29 cellular contexts compared by ENCODE assay signal in the genomic region with DNA sequence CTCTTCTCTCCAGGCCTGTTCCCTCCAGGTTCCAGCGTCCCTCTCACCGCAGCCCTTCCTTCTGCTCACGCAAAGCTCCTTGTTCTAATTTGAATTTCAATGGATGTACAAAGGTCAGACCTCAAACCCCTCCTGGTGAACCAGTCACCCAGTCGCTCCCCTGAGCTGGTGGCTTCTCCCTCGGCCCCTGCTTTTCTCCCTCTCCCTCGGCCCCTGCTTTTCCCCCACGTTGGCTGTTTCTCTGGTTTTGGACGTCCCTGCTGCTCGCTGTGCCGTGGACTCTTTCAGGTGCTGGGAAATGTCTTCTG. TPM values are rescaled to one million over a fixed set of nuclear protein-coding genes. Genes with fewer than 3 reads are reported as not detected.
A peak's percentile ranks its signal among the peaks of the same experiment; 100 is the strongest.
DNase-seq lines count a peak whose midpoint lies in the region; ATAC-seq and TF ChIP-seq lines count a peak whose summit lies in the region.
"Had no signal": no experiment of that assay in that cellular context is flagged by ENCODE, and none has a peak within 500 bp of the region (broad histone marks: within the 10 kb centered on the region; RNA-seq: fewer than 3 reads in every experiment).

No MANE protein-coding gene starts in this region.

- ATAC-seq in Right ventricle myocardium inferior (no peak), HG02571 (IDR thresholded peaks at IDR 0.05; ENCODE audit: unreplicated experiment) (no peak)
- ATAC-seq: activated CD4-positive, CD25-positive, alpha-beta regulatory T cell treated with anti-CD3 and anti-CD28 coated beads, Interleukin-2, amount 50 U/mL, for 24 hours; gastrocnemius medialis; HCT116; naive thymus-derived CD4-positive, alpha-beta T cell; Panc1 had no signal

- H3K9me3 ChIP-seq in right atrium auricular region: no peaks in the 10 kb centered on the region
- H3K9me3 ChIP-seq in adipocyte (ENCODE audit: control insufficient read depth, low read length): peaks cover 6% of the 10 kb centered on the region
- H3K9me3 ChIP-seq: gastrocnemius medialis, stomach had no signal

- H3K9ac ChIP-seq in adipocyte (ENCODE audit: low read length): peak overlapping the region; percentile 1
- H3K9ac ChIP-seq: KMS-11 had no signal

- H3K36me3 Mint-ChIP-seq in glutamatergic neuron (ENCODE audit: unreplicated experiment) (peaks cover 5% of the 10 kb centered on the region), type B pancreatic cell (no peaks in the 10 kb centered on the region)
- H3K36me3 Mint-ChIP-seq: naive thymus-derived CD4-positive, alpha-beta T cell had no signal

- H3K4me3 ChIP-seq in right atrium auricular region (no peak overlapping the region), adipocyte (ENCODE audit: low read length) (no peak overlapping the region)
- H3K4me3 ChIP-seq: gastrocnemius medialis, skin epidermis, stomach, tibial nerve had no signal

- no peak for TF ChIP-seq CTCF in right atrium auricular region (IDR thresholded peaks at IDR 0.05)
- no peak for TF ChIP-seq CTCF in glutamatergic neuron (IDR thresholded peaks at IDR 0.05; ENCODE audit: partially characterized antibody, unreplicated experiment)
- no peak for TF ChIP-seq CTCF in type B pancreatic cell (conservative IDR thresholded peaks at IDR 0.05)

- H3K36me3 ChIP-seq in right atrium auricular region: no peaks in the 10 kb centered on the region
- H3K36me3 ChIP-seq in adipocyte (ENCODE audit: control insufficient read depth, insufficient read depth, low read length, severe bottlenecking): no peaks in the 10 kb centered on the region
- H3K36me3 ChIP-seq: gastrocnemius medialis, stomach, tibial nerve had no signal

- intact Hi-C loops in Right ventricle myocardium inferior (cut with DNase I): no loop called here

- H3K4me3 Mint-ChIP-seq in glutamatergic neuron (ENCODE audit: unreplicated experiment) (peak overlapping the region; percentile 10), type B pancreatic cell (peak overlapping the region; percentile 34)
- H3K4me3 Mint-ChIP-seq: B cell; naive thymus-derived CD4-positive, alpha-beta T cell had no signal

- H3K27ac Mint-ChIP-seq in glutamatergic neuron (ENCODE audit: unreplicated experiment) (peak overlapping the region; percentile 82), type B pancreatic cell (no peak overlapping the region)
- H3K27ac Mint-ChIP-seq: B cell; naive thymus-derived CD4-positive, alpha-beta T cell had no signal

- H3K4me1 Mint-ChIP-seq in glutamatergic neuron (ENCODE audit: low read depth, unreplicated experiment) (peaks cover 13% of the 10 kb centered on the region), type B pancreatic cell (ENCODE audit: unreplicated experiment) (peaks cover 4% of the 10 kb centered on the region)

- H3K27me3 ChIP-seq in right atrium auricular region: no peaks in the 10 kb centered on the region
- peaks cover 32% of the 10 kb centered on the region for H3K27me3 ChIP-seq in adipocyte (replicated peaks; ENCODE audit: control insufficient read depth, insufficient read depth, low read length)

- H3K27ac ChIP-seq in right atrium auricular region: peak overlapping the region in 1 of 2 donors; percentile 35
- H3K27ac ChIP-seq: gastrocnemius medialis, KMS-11, skin epidermis, stomach, tibial nerve had no signal

- H3K9me3 Mint-ChIP-seq in glutamatergic neuron (ENCODE audit: unreplicated experiment) (peaks cover 8% of the 10 kb centered on the region), type B pancreatic cell (no peaks in the 10 kb centered on the region)

- DNase-seq in Right ventricle myocardium inferior (ENCODE audit: missing footprints) (peak; percentile 21), right atrium auricular region (ENCODE audit: low spot score) (no peak), adipocyte (ENCODE audit: low read depth) (no peak), glutamatergic neuron (no peak), type B pancreatic cell (ENCODE audit: extremely low spot score, unreplicated experiment) (no peak), DMS79 (lab: John Stamatoyannopoulos, UW) (no peak), MV-4-11 (lab: John Stamatoyannopoulos, UW) (no peak)
- DNase-seq: activated CD4-positive, alpha-beta T cell treated with anti-CD3 and anti-CD28 coated beads, Interleukin-2, amount 50 U/mL, for 48 hours; activated CD8-positive, alpha-beta memory T cell treated with anti-CD3 and anti-CD28 coated beads, Interleukin-2, amount 50 U/mL, for 48 hours; activated naive CD4-positive, alpha-beta T cell treated with anti-CD3 and anti-CD28 coated beads, Interleukin-2, amount 50 U/mL, for 16 hours; cortex of kidney; DMS79 treated with DMSO at 0.1 percent for 48 hours; gastrocnemius medialis; naive thymus-derived CD4-positive, alpha-beta T cell; NCI-H2171; NCI-H524 treated with DMSO at 0.1 percent for 48 hours; NK-92 treated with Interleukin-12 subunit alpha and Interleukin-12 subunit beta, amount 100 ng/mL, for 24 hours; SIG-M5 had no signal

- peaks cover 3% of the 10 kb centered on the region for H3K27me3 Mint-ChIP-seq in glutamatergic neuron (ENCODE audit: unreplicated experiment)
- H3K27me3 Mint-ChIP-seq in type B pancreatic cell: peaks cover 31% of the 10 kb centered on the region

- H3K4me1 ChIP-seq in right atrium auricular region (no peaks in the 10 kb centered on the region), adipocyte (ENCODE audit: control insufficient read depth, insufficient read depth, low read length) (peaks cover 26% of the 10 kb centered on the region)
- H3K4me1 ChIP-seq: gastrocnemius medialis, tibial nerve had no signal

RNA-seq across cellular contexts. Expression of a gene that starts 8.6 kb away (rescaled TPM):
- total RNA-seq in Right ventricle myocardium inferior (1.9 TPM), right atrium auricular region (10 to 100 TPM; 44.8 to 94.6 TPM), glutamatergic neuron (ENCODE audit: unreplicated experiment) (not detected), type B pancreatic cell (ENCODE audit: low replicate concordance) (0.77 and 0.81 TPM in 2 replicates)
- total RNA-seq: A673, B cell, cardiac septum, gastrocnemius medialis had no signal

RNA-seq across cellular contexts. Expression of a gene that starts 11.2 kb away (rescaled TPM):
- total RNA-seq in Right ventricle myocardium inferior (32.2 TPM), right atrium auricular region (10 to 100 TPM; 23.3 to 25.5 TPM), glutamatergic neuron (ENCODE audit: unreplicated experiment) (49.5 TPM), type B pancreatic cell (ENCODE audit: low replicate concordance) (41.4 and 44.5 TPM in 2 replicates)

RNA-seq across cellular contexts. Expression of a gene that starts 25.1 kb away (rescaled TPM):
- 18.7 TPM for total RNA-seq in Right ventricle myocardium inferior
- 1 to 10 TPM; 9.6 to 9.7 TPM for total RNA-seq in right atrium auricular region
- 31.7 TPM for total RNA-seq in glutamatergic neuron (ENCODE audit: unreplicated experiment)
- total RNA-seq in type B pancreatic cell (ENCODE audit: low replicate concordance): 5.6 and 8.5 TPM in 2 replicates

RNA-seq across cellular contexts. Expression of a gene that starts 25.7 kb away (rescaled TPM):
- 0.49 TPM for total RNA-seq in Right ventricle myocardium inferior
- under 1 TPM; 0.43 to 0.56 TPM for total RNA-seq in right atrium auricular region
- 18.9 TPM for total RNA-seq in glutamatergic neuron (ENCODE audit: unreplicated experiment)
- 1.2 and 3.9 TPM in 2 replicates for total RNA-seq in type B pancreatic cell (ENCODE audit: low replicate concordance)
- total RNA-seq: gastrocnemius medialis had no signal

RNA-seq across cellular contexts. Expression of a gene that starts 31.0 kb away (rescaled TPM):
- total RNA-seq in Right ventricle myocardium inferior (29.1 TPM), right atrium auricular region (10 to 100 TPM; 36.5 to 37.5 TPM), glutamatergic neuron (ENCODE audit: unreplicated experiment) (61.1 TPM), type B pancreatic cell (ENCODE audit: low replicate concordance) (33.5 and 34.8 TPM in 2 replicates)

Comparison
In these comparisons a context has a peak if more than half of its experiments do, and no peak if none do; other contexts are left out.
1. RNA of a gene that starts 8.6 kb away (total RNA-seq): 44.8 to 94.6 TPM in right atrium auricular region; 1.9 TPM in Right ventricle myocardium inferior (single experiment), 0.77 to 0.81 TPM in type B pancreatic cell and not detected in glutamatergic neuron (single experiment); every median in the first group is over 10 times any median in the second.